Comparison of ENCODE assay signal across 6 cellular contexts in the genomic region with DNA sequence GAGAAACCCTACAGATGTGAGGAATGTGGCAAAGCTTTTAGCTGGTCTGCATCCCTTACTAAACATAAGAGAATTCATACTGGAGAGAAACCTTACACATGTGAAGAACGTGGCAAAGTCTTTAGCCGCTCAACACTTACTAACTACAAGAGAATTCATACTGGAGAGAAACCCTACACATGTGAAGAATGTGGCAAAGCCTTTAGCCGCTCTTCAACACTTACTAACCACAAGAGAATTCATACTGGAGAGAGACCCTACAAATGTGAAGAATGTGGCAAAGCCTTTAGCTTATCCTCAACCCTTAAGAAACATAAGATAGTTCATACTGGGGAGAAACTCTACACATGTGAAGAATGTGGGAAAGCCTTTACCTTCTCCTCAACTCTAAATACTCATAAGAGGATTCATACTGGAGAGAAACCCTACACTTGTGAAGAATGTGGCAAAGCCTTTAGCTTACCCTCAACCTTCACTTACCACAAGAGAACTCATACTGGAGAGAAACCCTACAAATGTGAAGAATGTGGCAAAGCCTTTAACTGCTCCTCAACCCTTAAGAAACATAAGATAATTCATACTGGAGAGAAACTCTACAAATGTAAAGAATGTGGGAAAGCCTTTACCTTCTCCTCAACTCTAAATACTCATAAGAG. TPM values are rescaled to one million over a fixed set of nuclear protein-coding genes. Genes with fewer than 3 reads are reported as not detected.
"Had no signal": no experiment of that assay in that cellular context is flagged by ENCODE, and none has a peak within 500 bp of the region (broad histone marks: within the 10 kb centered on the region; RNA-seq: fewer than 3 reads in every experiment).

No MANE protein-coding gene starts in this region.

RNA-seq across cellular contexts. Expression of gene ZNF716, which starts 19.3 kb away (rescaled TPM):
- total RNA-seq: M059J, PC-3, Peyer's patch, Right ventricle myocardium superior, SJSA1 had no signal
- polyA plus RNA-seq: SK-N-SH had no signal
